ENCODE assay signal across 2 cellular contexts in genomic region chr10:95248989-95249388, GRCh38.
TF ChIP-seq lines count a peak whose summit lies in the region.

No MANE protein-coding gene starts in this region.

TF ChIP-seq in IMR-90, 13 proteins besides CTCF, POLR2A, EP300 and RAD21:
- TF ChIP-seq MXI1 (IDR thresholded peaks at IDR 0.05; ENCODE audit: borderline replicate concordance, low read depth, low read length) (no peak), MAFK (IDR thresholded peaks at IDR 0.05; ENCODE audit: low read depth, low read length) (no peak), FOS (IDR thresholded peaks at IDR 0.05; ENCODE audit: low read depth, low read length) (no peak), ELK1 (IDR thresholded peaks at IDR 0.05; ENCODE audit: borderline replicate concordance, low read depth, low read length) (no peak), NFE2L2 (IDR thresholded peaks at IDR 0.05; ENCODE audit: low read depth, low read length) (no peak), BHLHE40 (IDR thresholded peaks at IDR 0.05; ENCODE audit: low read depth, low read length) (no peak)
- TF ChIP-seq, protein P1, sequence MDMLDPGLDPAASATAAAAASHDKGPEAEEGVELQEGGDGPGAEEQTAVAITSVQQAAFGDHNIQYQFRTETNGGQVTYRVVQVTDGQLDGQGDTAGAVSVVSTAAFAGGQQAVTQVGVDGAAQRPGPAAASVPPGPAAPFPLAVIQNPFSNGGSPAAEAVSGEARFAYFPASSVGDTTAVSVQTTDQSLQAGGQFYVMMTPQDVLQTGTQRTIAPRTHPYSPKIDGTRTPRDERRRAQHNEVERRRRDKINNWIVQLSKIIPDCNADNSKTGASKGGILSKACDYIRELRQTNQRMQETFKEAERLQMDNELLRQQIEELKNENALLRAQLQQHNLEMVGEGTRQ (IDR thresholded peaks at IDR 0.05; ENCODE audit: low read depth, low read length): no peak

TF ChIP-seq in HepG2, 621 proteins besides CTCF, POLR2A, EP300 and RAD21:
- TF ChIP-seq POGK (CRISPR knock-in tag; conservative IDR thresholded peaks at IDR 0.05): no peak
- TF ChIP-seq MBD4 (IDR thresholded peaks at IDR 0.05; ENCODE audit: borderline replicate concordance, low read length): no peak
- TF ChIP-seq, protein P2, sequence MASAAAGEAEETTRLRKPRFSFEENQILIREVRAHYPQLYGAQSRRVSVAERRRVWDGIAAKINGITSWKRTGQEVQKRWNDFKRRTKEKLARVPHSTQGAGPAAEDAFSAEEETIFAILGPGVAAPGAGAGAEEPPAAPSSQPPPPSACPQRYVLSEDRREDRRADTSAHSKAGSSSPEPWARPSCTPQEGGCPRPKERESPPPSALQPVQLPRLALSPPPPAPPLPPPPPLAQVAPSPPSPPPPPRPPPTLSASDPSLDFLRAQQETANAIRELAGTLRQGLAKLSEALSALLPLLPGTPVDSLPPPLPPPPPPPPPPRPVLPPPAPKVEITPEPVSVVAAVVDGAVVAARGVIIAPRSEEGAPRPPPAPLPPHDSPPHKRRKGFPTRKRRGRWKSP (CRISPR knock-in tag; IDR thresholded peaks at IDR 0.05): no peak
- no peak for TF ChIP-seq TIGD3 (CRISPR knock-in tag; IDR thresholded peaks at IDR 0.05; ENCODE audit: borderline replicate concordance)
- TF ChIP-seq NCOR1 (IDR thresholded peaks at IDR 0.05; ENCODE audit: borderline replicate concordance, low read length): no peak
- TF ChIP-seq NBN (conservative IDR thresholded peaks at IDR 0.05): no peak
- TF ChIP-seq ZNF326 (CRISPR knock-in tag; IDR thresholded peaks at IDR 0.05; ENCODE audit: borderline replicate concordance): no peak
- peak; percentile 33; the same call in 1 of the 2 replicates for TF ChIP-seq ZNF263 (CRISPR knock-in tag; IDR thresholded peaks at IDR 0.05)
